Comparison of ENCODE assay signal across 10 cellular contexts in the genomic region with DNA sequence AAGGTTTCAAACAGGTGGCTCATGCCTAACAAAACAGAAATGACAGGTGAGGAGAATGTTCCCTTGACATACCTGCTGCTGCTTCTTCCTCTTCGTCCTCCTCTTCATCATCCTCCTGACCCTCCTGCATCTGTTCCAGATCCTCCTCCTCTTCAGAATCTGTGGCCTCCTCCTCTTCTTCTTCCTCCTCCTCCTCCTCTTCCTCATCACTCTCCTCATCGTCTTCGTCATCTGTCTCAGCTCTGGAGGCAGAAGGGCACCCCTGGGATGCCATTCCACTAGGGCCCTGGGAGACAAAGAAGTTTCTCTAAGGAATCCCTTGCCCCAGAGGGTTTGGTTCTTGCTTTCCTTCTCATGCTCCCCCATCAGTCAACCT. TPM values are rescaled to one million over a fixed set of nuclear protein-coding genes. Genes with fewer than 3 reads are reported as not detected.
A peak's percentile ranks its signal among the peaks of the same experiment; 100 is the strongest.
DNase-seq lines count a peak whose midpoint lies in the region; ATAC-seq and TF ChIP-seq lines count a peak whose summit lies in the region.
"Had no signal": no experiment of that assay in that cellular context is flagged by ENCODE, and none has a peak within 500 bp of the region (broad histone marks: within the 10 kb centered on the region; RNA-seq: fewer than 3 reads in every experiment).

No MANE protein-coding gene starts in this region.

- no peak for DNase-seq in activated CD4-positive, alpha-beta T cell treated with anti-CD3 and anti-CD28 coated beads, Interleukin-2, amount 10 ng/mL, durations not matched to agents 7 days and 5 days
- no peak for DNase-seq in activated CD4-positive, alpha-beta T cell treated with anti-CD3 and anti-CD28 coated beads, Interleukin-2, amount 50 U/mL, for 4 hours
- no peak for DNase-seq in activated CD4-positive, alpha-beta memory T cell treated with anti-CD3 and anti-CD28 coated beads for 36 hours
- DNase-seq in fibroblast of lung (ENCODE audit: low read depth in 2 of 2) = no peak
- DNase-seq in stomach = no peak
- DNase-seq in mesenteric fat pad (ENCODE audit: low spot score) = no peak
- no peak for DNase-seq in NCI-H226
- DNase-seq: NCI-H446 treated with DMSO at 0.1 percent for 48 hours had no signal

- POLR2A ChIA-PET in activated CD4-positive, alpha-beta T cell treated with anti-CD3 and anti-CD28 coated beads, Interleukin-2, amount 10 ng/mL, durations not matched to agents 7 days and 5 days (lab: Charles Lee) = no interaction called here
- POLR2A ChIA-PET in activated CD4-positive, alpha-beta memory T cell treated with anti-CD3 and anti-CD28 coated beads for 36 hours (lab: Charles Lee) = no interaction called here

- H3K4me1 ChIP-seq in fibroblast of lung (ENCODE audit: control insufficient read depth, extremely low read depth, insufficient read depth, low read length) (peaks cover 42% of the 10 kb centered on the region), stomach (peaks cover 48 to 79% (median 76%) of the 10 kb centered on the region in 4 donors)

- peak overlapping the region; percentile 19 for H3K27ac Mint-ChIP-seq in activated CD4-positive, alpha-beta T cell treated with anti-CD3 and anti-CD28 coated beads, Interleukin-2, amount 10 ng/mL, durations not matched to agents 7 days and 5 days
- peak overlapping the region; percentile 98 for H3K27ac Mint-ChIP-seq in activated CD4-positive, alpha-beta memory T cell treated with anti-CD3 and anti-CD28 coated beads for 36 hours

- CTCF ChIA-PET in activated CD4-positive, alpha-beta T cell treated with anti-CD3 and anti-CD28 coated beads, Interleukin-2, amount 10 ng/mL, durations not matched to agents 7 days and 5 days (lab: Charles Lee) = no interaction called here
- CTCF ChIA-PET in activated CD4-positive, alpha-beta memory T cell treated with anti-CD3 and anti-CD28 coated beads for 36 hours (lab: Charles Lee) = no interaction called here

- peaks cover 56% of the 10 kb centered on the region for H3K36me3 Mint-ChIP-seq in activated CD4-positive, alpha-beta T cell treated with anti-CD3 and anti-CD28 coated beads, Interleukin-2, amount 10 ng/mL, durations not matched to agents 7 days and 5 days (ENCODE audit: low read depth)
- peaks cover 43% of the 10 kb centered on the region for H3K36me3 Mint-ChIP-seq in activated CD4-positive, alpha-beta memory T cell treated with anti-CD3 and anti-CD28 coated beads for 36 hours

- no peaks in the 10 kb centered on the region for H4K20me1 ChIP-seq in fibroblast of lung (ENCODE audit: control insufficient read depth, extremely low read depth, insufficient read depth, low read length)

- peak overlapping the region; percentile 64 for H3K4me2 ChIP-seq in fibroblast of lung (ENCODE audit: extremely low read depth, insufficient read depth, low read length)

- TF ChIP-seq CTCF in fibroblast of lung (conservative IDR thresholded peaks at IDR 0.05 in 1 of 2, IDR thresholded peaks at IDR 0.05 in 1 of 2; ENCODE audit: low read depth in 1 of 2, low read length in 2 of 2) (no peak), stomach (IDR thresholded peaks at IDR 0.05) (no peak)

- peak overlapping the region; percentile 83 for H3K27ac ChIP-seq in fibroblast of lung (ENCODE audit: insufficient read depth, low read length)
- peak overlapping the region in 4 of 5 donors; percentile 64 to 97 (median 92) for H3K27ac ChIP-seq in stomach
- H3K27ac ChIP-seq: cardiac muscle cell had no signal

- no peak for ATAC-seq in HG02623 (IDR thresholded peaks at IDR 0.05; ENCODE audit: unreplicated experiment)

- no peak overlapping the region for H2AFZ ChIP-seq in fibroblast of lung (ENCODE audit: low read length)

- TF ChIP-seq EP300 in stomach (IDR thresholded peaks at IDR 0.05) = no peak

- intact Hi-C loops in activated CD4-positive, alpha-beta memory T cell treated with anti-CD3 and anti-CD28 coated beads for 36 hours (cut with micrococcal nuclease) = loop anchor here (10.0 kb wide), 1 partner anchor 255 kb away; no protein-coding TSS in a partner anchor
- intact Hi-C loops in stomach (cut with DNase I; ENCODE audit: low total_unique reads) = no loop called here

- peak overlapping the region; percentile 33 for H3K9ac ChIP-seq in fibroblast of lung (ENCODE audit: insufficient read depth, low read length)

- peaks cover 77% of the 10 kb centered on the region for H3K4me1 Mint-ChIP-seq in activated CD4-positive, alpha-beta T cell treated with anti-CD3 and anti-CD28 coated beads, Interleukin-2, amount 10 ng/mL, durations not matched to agents 7 days and 5 days
- peaks cover 78% of the 10 kb centered on the region for H3K4me1 Mint-ChIP-seq in activated CD4-positive, alpha-beta memory T cell treated with anti-CD3 and anti-CD28 coated beads for 36 hours (ENCODE audit: low read depth)

- no peaks in the 10 kb centered on the region for H3K9me3 Mint-ChIP-seq in activated CD4-positive, alpha-beta T cell treated with anti-CD3 and anti-CD28 coated beads, Interleukin-2, amount 10 ng/mL, durations not matched to agents 7 days and 5 days
- H3K9me3 Mint-ChIP-seq in activated CD4-positive, alpha-beta memory T cell treated with anti-CD3 and anti-CD28 coated beads for 36 hours = no peaks in the 10 kb centered on the region

- peaks cover 43% of the 10 kb centered on the region for H3K79me2 ChIP-seq in fibroblast of lung (ENCODE audit: control insufficient read depth, insufficient read depth, low read length)

- no peaks in the 10 kb centered on the region for H3K9me3 ChIP-seq in fibroblast of lung (ENCODE audit: control insufficient read depth, insufficient read depth, low read depth, low read length)
- no peaks in the 10 kb centered on the region for H3K9me3 ChIP-seq in stomach

- peak overlapping the region; percentile 99 for H3K4me3 Mint-ChIP-seq in activated CD4-positive, alpha-beta T cell treated with anti-CD3 and anti-CD28 coated beads, Interleukin-2, amount 10 ng/mL, durations not matched to agents 7 days and 5 days
- H3K4me3 Mint-ChIP-seq in activated CD4-positive, alpha-beta memory T cell treated with anti-CD3 and anti-CD28 coated beads for 36 hours = no peak overlapping the region

- TF ChIP-seq POLR2A in stomach (IDR thresholded peaks at IDR 0.05) = no peak

- H3K27me3 ChIP-seq in fibroblast of lung (ENCODE audit: control insufficient read depth, insufficient read depth, low read length) = no peaks in the 10 kb centered on the region
- H3K27me3 ChIP-seq in stomach = no peaks in the 10 kb centered on the region
- H3K27me3 ChIP-seq: cardiac muscle cell had no signal

- no peaks in the 10 kb centered on the region for H3K27me3 Mint-ChIP-seq in activated CD4-positive, alpha-beta T cell treated with anti-CD3 and anti-CD28 coated beads, Interleukin-2, amount 10 ng/mL, durations not matched to agents 7 days and 5 days
- H3K27me3 Mint-ChIP-seq in activated CD4-positive, alpha-beta memory T cell treated with anti-CD3 and anti-CD28 coated beads for 36 hours = no peaks in the 10 kb centered on the region

- whole genome bisulfite sequencing in stomach, 5 donors = 86 to 93% (median 89%) methylated on average over 3 of the region's 3 CpGs

- H3K4me3 ChIP-seq in fibroblast of lung (replicated peaks in 1 of 4; ENCODE audit: control extremely low read depth in 1 of 4, insufficient read depth in 1 of 4, low read depth in 3 of 4, low read length in 4 of 4) = peak overlapping the region; percentile 7 to 41 (median 24)
- peak overlapping the region in 2 of 4 donors; percentile 11 to 91 for H3K4me3 ChIP-seq in stomach
- H3K4me3 ChIP-seq: cardiac muscle cell had no signal

- H3K36me3 ChIP-seq in fibroblast of lung (ENCODE audit: control insufficient read depth, insufficient read depth, low read length) (peaks cover 14% of the 10 kb centered on the region), stomach (peaks cover 27 to 45% (median 40%) of the 10 kb centered on the region in 4 donors)

RNA-seq across cellular contexts. Expression of gene ZBTB22, which starts 2.4 kb away (rescaled TPM):
- total RNA-seq in activated CD4-positive, alpha-beta T cell treated with anti-CD3 and anti-CD28 coated beads, Interleukin-2, amount 10 ng/mL, durations not matched to agents 7 days and 5 days = 10 to 100 TPM; 15.8 to 16.9 TPM
- 10 to 100 TPM; 11.0 to 12.1 TPM for total RNA-seq in activated CD4-positive, alpha-beta memory T cell treated with anti-CD3 and anti-CD28 coated beads for 36 hours
- total RNA-seq in fibroblast of lung = 23.6 and 31.2 TPM in 2 replicates
- polyA plus RNA-seq in fibroblast of lung = 8.0 and 8.9 TPM in 2 replicates
- 12.0 and 14.8 TPM in 2 replicates for polyA plus RNA-seq in fibroblast of lung (2012)
- 23.1 and 32.8 TPM in 2 replicates for polyA minus RNA-seq in fibroblast of lung (ENCODE audit: low replicate concordance)
- 10 to 100 TPM in 4 of 5 donors, 1 to 10 TPM in 1; 1.2 to 45.2 (median 11.9) TPM for total RNA-seq in stomach
- 10 to 100 TPM in 2 of 3 donors, 1 to 10 TPM in 1; 9.8 to 11.8 (median 10.5) TPM for polyA plus RNA-seq in stomach
- total RNA-seq in mesenteric fat pad = 12.1 TPM

RNA-seq across cellular contexts. Expression of gene DAXX, which starts 2.8 kb away (rescaled TPM):
- total RNA-seq in activated CD4-positive, alpha-beta T cell treated with anti-CD3 and anti-CD28 coated beads, Interleukin-2, amount 10 ng/mL, durations not matched to agents 7 days and 5 days = 100 to 1,000 TPM in 1 of 2 experiments, 10 to 100 TPM in 1; 98.9 to 113 TPM
- total RNA-seq in activated CD4-positive, alpha-beta memory T cell treated with anti-CD3 and anti-CD28 coated beads for 36 hours = 10 to 100 TPM; 60.5 to 64.1 TPM
- total RNA-seq in fibroblast of lung (32.4 and 66.4 TPM in 2 replicates), stomach (100 to 1,000 TPM in 2 of 5 donors, 10 to 100 TPM in 3; 18.2 to 127 (median 59.8) TPM), mesenteric fat pad (41.7 TPM)
- polyA plus RNA-seq in fibroblast of lung (32.4 and 58.4 TPM in 2 replicates), stomach (10 to 100 TPM; 27.5 to 31.3 (median 27.5) TPM)
- 39.0 and 69.8 TPM in 2 replicates for polyA plus RNA-seq in fibroblast of lung (2012)
- polyA minus RNA-seq in fibroblast of lung (ENCODE audit: low replicate concordance) = 90.0 and 108 TPM in 2 replicates

RNA-seq across cellular contexts. Expression of gene TAPBP, which starts 6.0 kb away (rescaled TPM):
- 100 to 1,000 TPM; 246 to 263 TPM for total RNA-seq in activated CD4-positive, alpha-beta T cell treated with anti-CD3 and anti-CD28 coated beads, Interleukin-2, amount 10 ng/mL, durations not matched to agents 7 days and 5 days
- total RNA-seq in activated CD4-positive, alpha-beta memory T cell treated with anti-CD3 and anti-CD28 coated beads for 36 hours = 100 to 1,000 TPM; 202 to 213 TPM
- total RNA-seq in fibroblast of lung = 38.8 and 56.0 TPM in 2 replicates
- 50.3 and 55.4 TPM in 2 replicates for polyA plus RNA-seq in fibroblast of lung
- polyA plus RNA-seq in fibroblast of lung (2012) = 62.8 and 67.0 TPM in 2 replicates
- 94.8 and 117 TPM in 2 replicates for polyA minus RNA-seq in fibroblast of lung (ENCODE audit: low replicate concordance)
- 100 to 1,000 TPM in 2 of 5 donors, 10 to 100 TPM in 3; 29.0 to 242 (median 59.5) TPM for total RNA-seq in stomach
- 10 to 100 TPM; 17.0 to 53.5 (median 37.5) TPM for polyA plus RNA-seq in stomach
- total RNA-seq in mesenteric fat pad = 77.9 TPM

RNA-seq across cellular contexts. Expression of gene RGL2, which starts 21.2 kb away (rescaled TPM):
- total RNA-seq in activated CD4-positive, alpha-beta T cell treated with anti-CD3 and anti-CD28 coated beads, Interleukin-2, amount 10 ng/mL, durations not matched to agents 7 days and 5 days = 10 to 100 TPM; 52.6 to 52.8 TPM
- 10 to 100 TPM; 24.6 to 26.0 TPM for total RNA-seq in activated CD4-positive, alpha-beta memory T cell treated with anti-CD3 and anti-CD28 coated beads for 36 hours
- 22.1 and 22.8 TPM in 2 replicates for total RNA-seq in fibroblast of lung
- polyA plus RNA-seq in fibroblast of lung = 17.4 and 20.5 TPM in 2 replicates
- 20.2 and 26.1 TPM in 2 replicates for polyA plus RNA-seq in fibroblast of lung (2012)
- 54.9 and 57.4 TPM in 2 replicates for polyA minus RNA-seq in fibroblast of lung (ENCODE audit: low replicate concordance)
- 100 to 1,000 TPM in 1 of 5 donors, 10 to 100 TPM in 4; 10.4 to 103 (median 52.7) TPM for total RNA-seq in stomach
- polyA plus RNA-seq in stomach = 100 to 1,000 TPM in 1 of 3 donors, 10 to 100 TPM in 2; 37.4 to 112 (median 44.3) TPM
- 56.2 TPM for total RNA-seq in mesenteric fat pad

RNA-seq across cellular contexts. Expression of gene PFDN6, which starts 30.5 kb away (rescaled TPM):
- total RNA-seq in activated CD4-positive, alpha-beta T cell treated with anti-CD3 and anti-CD28 coated beads, Interleukin-2, amount 10 ng/mL, durations not matched to agents 7 days and 5 days = 10 to 100 TPM; 57.0 to 67.2 TPM
- 10 to 100 TPM; 78.5 to 90.9 TPM for total RNA-seq in activated CD4-positive, alpha-beta memory T cell treated with anti-CD3 and anti-CD28 coated beads for 36 hours
- total RNA-seq in fibroblast of lung (39.8 and 43.1 TPM in 2 replicates), stomach (10 to 100 TPM in 3 of 5 donors, 1 to 10 TPM in 1, not detected in 1; 9.7 to 32.9 (median 12.8) TPM), mesenteric fat pad (34.8 TPM)
- polyA plus RNA-seq in fibroblast of lung (46.7 and 50.5 TPM in 2 replicates), stomach (100 to 1,000 TPM; 117 to 265 (median 202) TPM)
- 88.3 and 89.0 TPM in 2 replicates for polyA plus RNA-seq in fibroblast of lung (2012)
- 0.71 and 5.1 TPM in 2 replicates for polyA minus RNA-seq in fibroblast of lung (ENCODE audit: low replicate concordance)
